Comparison of ENCODE assay signal across 8 cellular contexts in genomic region chr19:51571599-51571998, GRCh38. TPM values are rescaled to one million over a fixed set of nuclear protein-coding genes. Genes with fewer than 3 reads are reported as not detected.
DNase-seq lines count a peak whose midpoint lies in the region; TF ChIP-seq lines count a peak whose summit lies in the region.

No MANE protein-coding gene starts in this region.

- intact Hi-C loops in Calu3 (cut with micrococcal nuclease; ENCODE audit: unreplicated experiment) (loop anchor here (2.0 to 10.0 kb wide), 2 partner anchors 25 to 97 kb away; partner anchors contain the start of gene CEACAM18), OCI-LY7 (cut with micrococcal nuclease; ENCODE audit: unreplicated experiment) (no loop called here)

- peak overlapping the region; percentile 100; the same call in 1 of the 2 replicates for H2AFZ ChIP-seq in OCI-LY7 (ENCODE audit: low read length)

- no peaks in the 10 kb centered on the region for H3K9me3 Mint-ChIP-seq in Calu3 (ENCODE audit: low read depth, unreplicated experiment)

- H3K27me3 Mint-ChIP-seq in Calu3 (ENCODE audit: unreplicated experiment), result peaks cover 6% of the 10 kb centered on the region

- H3K4me1 ChIP-seq in OCI-LY7 (ENCODE audit: insufficient read depth, low read length, poor library complexity, severe bottlenecking) (peaks cover 24% of the 10 kb centered on the region), neutrophil (ENCODE audit: control insufficient read depth in 1 of 2, insufficient read depth in 1 of 2, low read depth in 1 of 2, low read length in 1 of 2) (peaks cover 7 to 16% of the 10 kb centered on the region in 2 experiments)

- peaks cover 10% of the 10 kb centered on the region for H3K36me3 Mint-ChIP-seq in Calu3 (ENCODE audit: insufficient read depth, unreplicated experiment)

- H3K4me2 ChIP-seq in OCI-LY7 (ENCODE audit: low read length), result peak overlapping the region; percentile 98

- H3K9me3 ChIP-seq in OCI-LY7 (ENCODE audit: low read length), result no peaks in the 10 kb centered on the region
- H3K9me3 ChIP-seq in neutrophil, result no peaks in the 10 kb centered on the region

- TF ChIP-seq CTCF in Calu3 (IDR thresholded peaks at IDR 0.05; ENCODE audit: unreplicated experiment) (no peak), OCI-LY7 (conservative IDR thresholded peaks at IDR 0.05; ENCODE audit: low read length) (no peak), epithelial cell of proximal tubule (conservative IDR thresholded peaks at IDR 0.05; ENCODE audit: low read depth, low read length) (no peak), neutrophil (IDR thresholded peaks at IDR 0.05) (no peak)

- no TSS peak for BruUV-seq in Calu3 (replicated peaks; lab: Mats Ljungman, UMichigan)
- no TSS peak for BruUV-seq in OCI-LY7 (replicated peaks; lab: Mats Ljungman, UMichigan)

- H4K20me1 ChIP-seq in OCI-LY7 (ENCODE audit: insufficient read depth, low read length), result no peaks in the 10 kb centered on the region

- POLR2A ChIA-PET in OCI-LY7 (lab: Charles Lee), result no interaction called here

- H3K79me2 ChIP-seq in OCI-LY7 (ENCODE audit: insufficient read depth, low read depth, low read length), result peaks cover 15% of the 10 kb centered on the region; the same call in 1 of the 2 replicates

- H3K27ac Mint-ChIP-seq in Calu3 (ENCODE audit: unreplicated experiment), result peak overlapping the region; percentile 89

- H3K9me2 ChIP-seq in OCI-LY7 (ENCODE audit: insufficient read depth, low read length), result 0 out of 2 replicates have a peak, but pooled peaks cover 7% of the 10 kb centered on the region

- DNase-seq in Calu3 (no peak), OCI-LY7 (ENCODE audit: low spot score) (no peak), epithelial cell of proximal tubule (ENCODE audit: low read depth) (no peak), SKM-1 treated with dmso at 0.1 percent for 144 hours (lab: John Stamatoyannopoulos, UW; ENCODE audit: unreplicated experiment) (no peak), AG08395 (ENCODE audit: low spot score) (no peak), SHP77 treated with DMSO at 0.1 percent for 48 hours (lab: John Stamatoyannopoulos, UW) (no peak), mucosa of gallbladder (ENCODE audit: low spot score) (no peak)

- peaks cover 17% of the 10 kb centered on the region for H3K36me3 ChIP-seq in OCI-LY7 (ENCODE audit: insufficient read depth, low read length)
- no peaks in the 10 kb centered on the region for H3K36me3 ChIP-seq in neutrophil

- CTCF ChIA-PET in Calu3 (lab: Charles Lee) (interaction anchor here (0.7 to 1.1 kb wide), 3 partner anchors 8 to 96 kb away, joined by 3 to 7 read pairs (median 4); no protein-coding TSS in a partner anchor), OCI-LY7 (lab: Charles Lee; ENCODE audit: unreplicated experiment) (no interaction called here)

- peaks cover 41% of the 10 kb centered on the region for H3K27me3 ChIP-seq in neutrophil

- H3K4me3 Mint-ChIP-seq in Calu3 (ENCODE audit: low read depth, unreplicated experiment), result peak overlapping the region; percentile 90

- peak overlapping the region; percentile 80 for H3K4me3 ChIP-seq in OCI-LY7 (ENCODE audit: low read depth, low read length, poor library complexity, severe bottlenecking)
- peak overlapping the region; percentile 68 for H3K4me3 ChIP-seq in epithelial cell of proximal tubule (ENCODE audit: low read depth, low read length)
- H3K4me3 ChIP-seq in neutrophil (ENCODE audit: low read depth in 1 of 2, low read length in 1 of 2), result peak overlapping the region; percentile 50 to 55

- no peak overlapping the region for H3K27ac ChIP-seq in OCI-LY7 (ENCODE audit: low read depth, low read length, poor library complexity, severe bottlenecking)
- no peak overlapping the region for H3K27ac ChIP-seq in neutrophil

- peaks cover 11% of the 10 kb centered on the region for H3K4me1 Mint-ChIP-seq in Calu3 (ENCODE audit: low read depth, unreplicated experiment)

RNA-seq across cellular contexts. Expression of gene ZNF175, which starts 0.5 kb away (rescaled TPM):
- 10.2 and 16.1 TPM in 2 replicates for total RNA-seq in Calu3 (2022)
- 3.5 and 4.7 TPM in 2 replicates for total RNA-seq in OCI-LY7 (2014; rRNA removed; shearing (Covaris generic))
- 10.4 and 13.4 TPM in 2 replicates for total RNA-seq in OCI-LY7 (2022)
- 1.7 and 4.2 TPM in 2 replicates for total RNA-seq in epithelial cell of proximal tubule
- 9.4 TPM for total RNA-seq in mucosa of gallbladder

RNA-seq across cellular contexts. Expression of gene SIGLEC6, which starts 40.1 kb away (rescaled TPM):
- total RNA-seq in Calu3 (2022), result not detected in 2 replicates
- not detected in 2 replicates for total RNA-seq in OCI-LY7 (2014; rRNA removed; shearing (Covaris generic))
- not detected in 2 replicates for total RNA-seq in OCI-LY7 (2022)
- not detected in 2 replicates for total RNA-seq in epithelial cell of proximal tubule
- total RNA-seq in mucosa of gallbladder, result 5.1 TPM

RNA-seq across cellular contexts. Expression of gene SIGLEC5, which starts 58.6 kb away (rescaled TPM):
- total RNA-seq in Calu3 (2022), result not detected in 2 replicates
- not detected in 2 replicates for total RNA-seq in OCI-LY7 (2014; rRNA removed; shearing (Covaris generic))
- not detected in 2 replicates for total RNA-seq in OCI-LY7 (2022)
- total RNA-seq in epithelial cell of proximal tubule, result not detected in 2 replicates
- 1.1 TPM for total RNA-seq in mucosa of gallbladder
